1 cellular context compared by ENCODE assay signal in genomic region chr1:66282885-66283284, GRCh38.
TF ChIP-seq lines count a peak whose summit lies in the region.

No MANE protein-coding gene starts in this region.

TF ChIP-seq in HCT116, 20 proteins besides CTCF, POLR2A, EP300 and RAD21 (continued from another document):
- TF ChIP-seq POLR2AphosphoS5 (IDR thresholded peaks at IDR 0.05; ENCODE audit: low read depth, low read length) (no peak), SIN3A (IDR thresholded peaks at IDR 0.05; ENCODE audit: low read depth) (no peak)
TF ChIP-seq in HCT116: peak in this region for 0.
